ENCODE assay signal across 8 cellular contexts in the genomic region with DNA sequence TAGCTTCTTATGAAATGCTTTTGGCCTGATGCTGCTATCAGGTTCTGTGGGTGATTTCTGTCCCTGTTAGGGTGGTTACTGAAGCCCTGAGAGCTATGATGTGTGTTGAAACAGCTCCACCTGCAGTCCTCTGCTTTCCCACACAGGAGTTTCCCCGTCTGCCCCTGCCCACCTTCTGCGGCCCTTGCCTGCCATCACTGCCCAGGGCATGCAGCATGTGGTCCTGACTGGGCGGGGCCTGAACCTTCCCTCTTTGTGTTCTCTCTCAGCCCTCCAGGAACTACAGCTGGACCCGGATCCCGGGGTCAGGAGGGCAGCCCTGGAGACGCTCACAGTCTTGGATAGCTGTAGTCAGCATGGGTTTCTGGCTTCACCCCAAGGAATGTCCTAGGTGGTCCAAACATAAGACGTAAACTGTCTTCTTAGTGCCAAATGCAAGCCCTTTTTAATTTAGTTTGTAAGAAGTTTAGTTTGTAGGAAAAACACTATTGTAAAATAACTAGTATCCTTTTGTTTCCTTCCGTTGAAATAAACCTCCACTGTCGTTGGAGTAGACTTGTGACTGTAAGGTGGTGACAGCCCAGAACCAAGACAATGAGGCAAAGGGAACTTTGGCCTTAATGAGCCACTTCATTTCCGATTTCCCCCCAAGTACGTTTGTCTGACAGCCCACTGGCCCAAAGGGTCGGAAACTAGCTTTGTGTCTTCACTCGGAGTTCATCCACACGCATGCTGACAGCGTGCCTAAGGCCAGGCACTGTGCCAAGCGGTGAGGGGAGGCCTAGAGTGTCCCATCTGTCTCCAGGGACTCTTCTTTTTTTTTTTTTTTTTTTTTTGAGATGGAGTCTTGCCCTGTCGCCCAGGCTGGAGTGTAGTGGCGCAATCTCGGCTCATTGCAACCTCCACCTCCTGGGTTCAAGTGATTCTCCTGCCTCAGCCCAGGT. TPM values are rescaled to one million over a fixed set of nuclear protein-coding genes. Genes with fewer than 3 reads are reported as not detected.
DNase-seq lines count a peak whose midpoint lies in the region; ATAC-seq and TF ChIP-seq lines count a peak whose summit lies in the region.

No MANE protein-coding gene starts in this region.

- H3K27ac ChIP-seq in CD8-positive, alpha-beta T cell (ENCODE audit: low read depth, low read length) = no peak overlapping the region

- POLR2A ChIA-PET in CD8-positive, alpha-beta T cell (lab: Charles Lee) = no interaction called here

- intact Hi-C loops in CD8-positive, alpha-beta T cell (cut with DNase I, micrococcal nuclease) = no loop called here

- H3K4me1 ChIP-seq in CD8-positive, alpha-beta T cell (ENCODE audit: insufficient read depth, low read length) = no peaks in the 10 kb centered on the region

- H3K27me3 Mint-ChIP-seq in CD8-positive, alpha-beta T cell (ENCODE audit: low read depth) = no peaks in the 10 kb centered on the region

- no peaks in the 10 kb centered on the region for H3K36me3 ChIP-seq in CD8-positive, alpha-beta T cell (ENCODE audit: insufficient read depth, low read length)

- H3K4me3 Mint-ChIP-seq in CD8-positive, alpha-beta T cell = no peak overlapping the region

- no peaks in the 10 kb centered on the region for H3K27me3 ChIP-seq in CD8-positive, alpha-beta T cell (ENCODE audit: insufficient read depth, low read length)

- no peaks in the 10 kb centered on the region for H3K4me1 Mint-ChIP-seq in CD8-positive, alpha-beta T cell (ENCODE audit: low read depth)

- no peaks in the 10 kb centered on the region for H3K36me3 Mint-ChIP-seq in CD8-positive, alpha-beta T cell

- DNase-seq in COLO829 (ENCODE audit: low spot score) (peak; percentile 45), HK-2 (ENCODE audit: unreplicated experiment) (peak; percentile 63), iPS-NIHi7 (ENCODE audit: extremely low spot score) (peak; percentile 87)
- no peak for DNase-seq in stimulated activated CD4-positive, alpha-beta T cell treated with anti-CD3 and anti-CD28 coated beads, Interleukin-4, amount 100 ng/mL, for 4 hours
- no peak for DNase-seq in CD8-positive, alpha-beta T cell

- CTCF ChIA-PET in CD8-positive, alpha-beta T cell (lab: Charles Lee) = no interaction called here

- no peaks in the 10 kb centered on the region for H3K9me3 Mint-ChIP-seq in CD8-positive, alpha-beta T cell

- ATAC-seq in SK-N-SH treated with all-trans-retinoic acid at 6 μM for 48 hours (peak; percentile 82), HG02885 (IDR thresholded peaks at IDR 0.05; ENCODE audit: poor library complexity, unreplicated experiment) (no peak), GM21528 (IDR thresholded peaks at IDR 0.05; ENCODE audit: low FRiP score, unreplicated experiment) (no peak)
- ATAC-seq in CD8-positive, alpha-beta T cell = no peak

- no peak for TF ChIP-seq CTCF in CD8-positive, alpha-beta T cell (IDR thresholded peaks at IDR 0.05)

- no peak overlapping the region for H3K27ac Mint-ChIP-seq in CD8-positive, alpha-beta T cell

- no peaks in the 10 kb centered on the region for H3K9me3 ChIP-seq in CD8-positive, alpha-beta T cell (ENCODE audit: low read length)

- H3K4me3 ChIP-seq in CD8-positive, alpha-beta T cell (ENCODE audit: low read depth, low read length) = no peak overlapping the region

TF ChIP-seq in SK-N-SH treated with all-trans-retinoic acid at 6 μM for 48 hours, 23 proteins besides CTCF, POLR2A, EP300 and RAD21:
- TF ChIP-seq TOX (CRISPR knock-in tag; IDR thresholded peaks at IDR 0.05; ENCODE audit: borderline replicate concordance) (no peak), ZFP3 (CRISPR knock-in tag; IDR thresholded peaks at IDR 0.05) (no peak), RARB (CRISPR knock-in tag; IDR thresholded peaks at IDR 0.05) (no peak), SNAI2 (CRISPR knock-in tag; IDR thresholded peaks at IDR 0.05) (no peak), ARNTL (CRISPR knock-in tag; IDR thresholded peaks at IDR 0.05; ENCODE audit: borderline replicate concordance, low read depth) (no peak), ZFP30 (CRISPR knock-in tag; IDR thresholded peaks at IDR 0.05) (no peak), ZNF8 (CRISPR knock-in tag; IDR thresholded peaks at IDR 0.05) (no peak), PPARA (CRISPR knock-in tag; IDR thresholded peaks at IDR 0.05; ENCODE audit: borderline replicate concordance) (no peak), GLIS3 (CRISPR knock-in tag; IDR thresholded peaks at IDR 0.05) (no peak), OSR1 (CRISPR knock-in tag; IDR thresholded peaks at IDR 0.05) (no peak), BACH2 (CRISPR knock-in tag; IDR thresholded peaks at IDR 0.05; ENCODE audit: borderline replicate concordance) (no peak)
- TF ChIP-seq, protein P1, sequence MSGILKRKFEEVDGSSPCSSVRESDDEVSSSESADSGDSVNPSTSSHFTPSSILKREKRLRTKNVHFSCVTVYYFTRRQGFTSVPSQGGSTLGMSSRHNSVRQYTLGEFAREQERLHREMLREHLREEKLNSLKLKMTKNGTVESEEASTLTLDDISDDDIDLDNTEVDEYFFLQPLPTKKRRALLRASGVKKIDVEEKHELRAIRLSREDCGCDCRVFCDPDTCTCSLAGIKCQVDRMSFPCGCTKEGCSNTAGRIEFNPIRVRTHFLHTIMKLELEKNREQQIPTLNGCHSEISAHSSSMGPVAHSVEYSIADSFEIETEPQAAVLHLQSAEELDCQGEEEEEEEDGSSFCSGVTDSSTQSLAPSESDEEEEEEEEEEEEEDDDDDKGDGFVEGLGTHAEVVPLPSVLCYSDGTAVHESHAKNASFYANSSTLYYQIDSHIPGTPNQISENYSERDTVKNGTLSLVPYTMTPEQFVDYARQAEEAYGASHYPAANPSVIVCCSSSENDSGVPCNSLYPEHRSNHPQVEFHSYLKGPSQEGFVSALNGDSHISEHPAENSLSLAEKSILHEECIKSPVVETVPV (CRISPR knock-in tag; IDR thresholded peaks at IDR 0.05) = no peak
- TF ChIP-seq, protein P2, sequence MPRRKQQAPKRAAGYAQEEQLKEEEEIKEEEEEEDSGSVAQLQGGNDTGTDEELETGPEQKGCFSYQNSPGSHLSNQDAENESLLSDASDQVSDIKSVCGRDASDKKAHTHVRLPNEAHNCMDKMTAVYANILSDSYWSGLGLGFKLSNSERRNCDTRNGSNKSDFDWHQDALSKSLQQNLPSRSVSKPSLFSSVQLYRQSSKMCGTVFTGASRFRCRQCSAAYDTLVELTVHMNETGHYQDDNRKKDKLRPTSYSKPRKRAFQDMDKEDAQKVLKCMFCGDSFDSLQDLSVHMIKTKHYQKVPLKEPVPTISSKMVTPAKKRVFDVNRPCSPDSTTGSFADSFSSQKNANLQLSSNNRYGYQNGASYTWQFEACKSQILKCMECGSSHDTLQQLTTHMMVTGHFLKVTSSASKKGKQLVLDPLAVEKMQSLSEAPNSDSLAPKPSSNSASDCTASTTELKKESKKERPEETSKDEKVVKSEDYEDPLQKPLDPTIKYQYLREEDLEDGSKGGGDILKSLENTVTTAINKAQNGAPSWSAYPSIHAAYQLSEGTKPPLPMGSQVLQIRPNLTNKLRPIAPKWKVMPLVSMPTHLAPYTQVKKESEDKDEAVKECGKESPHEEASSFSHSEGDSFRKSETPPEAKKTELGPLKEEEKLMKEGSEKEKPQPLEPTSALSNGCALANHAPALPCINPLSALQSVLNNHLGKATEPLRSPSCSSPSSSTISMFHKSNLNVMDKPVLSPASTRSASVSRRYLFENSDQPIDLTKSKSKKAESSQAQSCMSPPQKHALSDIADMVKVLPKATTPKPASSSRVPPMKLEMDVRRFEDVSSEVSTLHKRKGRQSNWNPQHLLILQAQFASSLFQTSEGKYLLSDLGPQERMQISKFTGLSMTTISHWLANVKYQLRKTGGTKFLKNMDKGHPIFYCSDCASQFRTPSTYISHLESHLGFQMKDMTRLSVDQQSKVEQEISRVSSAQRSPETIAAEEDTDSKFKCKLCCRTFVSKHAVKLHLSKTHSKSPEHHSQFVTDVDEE (CRISPR knock-in tag; IDR thresholded peaks at IDR 0.05) = no peak
- TF ChIP-seq, protein P3, sequence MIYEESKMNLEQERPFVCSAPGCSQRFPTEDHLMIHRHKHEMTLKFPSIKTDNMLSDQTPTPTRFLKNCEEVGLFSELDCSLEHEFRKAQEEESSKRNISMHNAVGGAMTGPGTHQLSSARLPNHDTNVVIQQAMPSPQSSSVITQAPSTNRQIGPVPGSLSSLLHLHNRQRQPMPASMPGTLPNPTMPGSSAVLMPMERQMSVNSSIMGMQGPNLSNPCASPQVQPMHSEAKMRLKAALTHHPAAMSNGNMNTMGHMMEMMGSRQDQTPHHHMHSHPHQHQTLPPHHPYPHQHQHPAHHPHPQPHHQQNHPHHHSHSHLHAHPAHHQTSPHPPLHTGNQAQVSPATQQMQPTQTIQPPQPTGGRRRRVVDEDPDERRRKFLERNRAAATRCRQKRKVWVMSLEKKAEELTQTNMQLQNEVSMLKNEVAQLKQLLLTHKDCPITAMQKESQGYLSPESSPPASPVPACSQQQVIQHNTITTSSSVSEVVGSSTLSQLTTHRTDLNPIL (CRISPR knock-in tag; IDR thresholded peaks at IDR 0.05; ENCODE audit: low read depth) = no peak

RNA-seq across cellular contexts. Expression of a gene that starts 21.2 kb away (rescaled TPM):
- total RNA-seq in CD8-positive, alpha-beta T cell = under 1 TPM; 0.30 to 0.53 TPM

RNA-seq across cellular contexts. Expression of a gene that starts 55.0 kb away (rescaled TPM):
- total RNA-seq in CD8-positive, alpha-beta T cell = not detected

Comparison
In these comparisons a context has a peak if more than half of its experiments do, and no peak if none do; other contexts are left out.
1. DNase-seq: peak in COLO829 (single experiment), HK-2 (single experiment) and iPS-NIHi7 (single experiment); none in stimulated activated CD4-positive, alpha-beta T cell treated with anti-CD3 and anti-CD28 coated beads, Interleukin-4, amount 100 ng/mL, for 4 hours (0 of 2) and CD8-positive, alpha-beta T cell (0 of 7).